In genomic region chr14:91947196-91948184, GRCh38 we compare ENCODE assay signal across 8 cellular contexts. TPM values are rescaled to one million over a fixed set of nuclear protein-coding genes. Genes with fewer than 3 reads are reported as not detected.
A peak's percentile ranks its signal among the peaks of the same experiment; 100 is the strongest.
DNase-seq lines count a peak whose midpoint lies in the region; ATAC-seq and TF ChIP-seq lines count a peak whose summit lies in the region.

FBLN5 (minus strand) TSS chr14:91947694; CDS start chr14:91947229, 465 bp downstream.

- peak within 1 kb of the TSS; percentile 51 for H3K4me3 ChIP-seq in neuron (ENCODE audit: low read length)
- H3K4me3 ChIP-seq in upper lobe of left lung = peak within 1 kb of the TSS; percentile 47 to 65 (median 53)

- H3K27me3 ChIP-seq in neuron (ENCODE audit: insufficient read depth, low read length) = peaks cover 32% of the 10 kb centered on the region
- no peaks in the 10 kb centered on the region for H3K27me3 ChIP-seq in upper lobe of left lung

- H3K27ac ChIP-seq in upper lobe of left lung = peak within 1 kb of the TSS; percentile 74 to 80 (median 80)

- H3K36me3 ChIP-seq in neuron (ENCODE audit: insufficient read depth, low read length) = no peaks in the 10 kb centered on the region
- H3K36me3 ChIP-seq in upper lobe of left lung = no peaks in the 10 kb centered on the region

- H3K4me1 ChIP-seq in neuron (ENCODE audit: insufficient read depth, low read length) (peaks cover 10% of the 10 kb centered on the region), upper lobe of left lung (peaks cover 7 to 32% (median 10%) of the 10 kb centered on the region in 4 donors)

- TF ChIP-seq POLR2A in upper lobe of left lung (IDR thresholded peaks at IDR 0.05) = peak in 2 of 4 donors; percentile 67 to 68

- peak within 1 kb of the TSS; percentile 86 for H2AFZ ChIP-seq in neuron (ENCODE audit: low read depth, low read length)

- H3K9me3 ChIP-seq in neuron (ENCODE audit: low read length) (no peaks in the 10 kb centered on the region), upper lobe of left lung (no peaks in the 10 kb centered on the region)

- TF ChIP-seq EP300 in upper lobe of left lung (IDR thresholded peaks at IDR 0.05) = no peak

- DNase-seq in CD1c-positive myeloid dendritic cell (ENCODE audit: extremely low spot score) = peak; percentile 39
- peak; percentile 5 for DNase-seq in NCI-H2171 (lab: John Stamatoyannopoulos, UW)
- peak; percentile 11 for DNase-seq in activated gamma-delta T cell treated with anti-CD3 and anti-CD28 coated beads, Interleukin-2, amount 50 U/mL, for 16 hours (ENCODE audit: low read depth)
- DNase-seq in globus pallidus (ENCODE audit: low spot score) = peak; percentile 16
- peak; percentile 63 to 94 for DNase-seq in upper lobe of left lung
- DNase-seq in NAMALWA (ENCODE audit: low spot score) = no peak

- ATAC-seq in upper lobe of left lung (ENCODE audit: low FRiP score in 2 of 2) (peak; percentile 92 to 93), HG03108 (IDR thresholded peaks at IDR 0.05; ENCODE audit: unreplicated experiment) (no peak)

- TF ChIP-seq CTCF in upper lobe of left lung (IDR thresholded peaks at IDR 0.05) = no peak

- 6 to 12% methylated on average over 34 to 73 of the region's 78 CpGs for WGBS in upper lobe of left lung, 2 donors

RNA-seq across cellular contexts. Expression of gene FBLN5, which starts in this region (rescaled TPM):
- total RNA-seq in upper lobe of left lung = 100 to 1,000 TPM in 5 of 6 donors, 10 to 100 TPM in 1; 53.8 to 196 (median 133) TPM
